25 cellular contexts compared by ENCODE assay signal in the genomic region with DNA sequence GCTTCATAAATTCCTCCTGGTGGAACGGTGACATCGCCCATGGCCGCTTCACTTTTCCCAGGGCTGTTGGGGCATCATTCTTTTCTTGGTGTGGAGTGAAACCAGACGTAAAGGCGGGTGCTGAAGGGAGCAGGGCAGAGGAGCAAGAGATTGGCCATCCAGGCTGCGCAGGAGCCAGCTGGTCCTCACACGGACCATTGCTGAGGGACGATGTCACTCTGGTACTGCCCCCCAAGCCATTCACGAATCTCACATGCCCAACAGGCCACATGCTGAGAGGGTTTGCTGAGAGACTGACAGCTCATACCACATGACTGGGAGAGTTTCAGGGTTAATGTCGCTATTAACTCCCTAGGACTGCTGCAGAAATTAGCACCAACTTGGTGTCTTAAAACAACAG. TPM values are rescaled to one million over a fixed set of nuclear protein-coding genes. Genes with fewer than 3 reads are reported as not detected.
"Had no signal": no experiment of that assay in that cellular context is flagged by ENCODE, and none has a peak within 500 bp of the region (broad histone marks: within the 10 kb centered on the region; RNA-seq: fewer than 3 reads in every experiment).

No MANE protein-coding gene starts in this region.

- H3K36me3 Mint-ChIP-seq: activated CD8-positive, alpha-beta memory T cell treated with anti-CD3 and anti-CD28 coated beads, Interleukin-2, amount 10 ng/mL, durations not matched to agents 7 days and 5 days; activated naive CD4-positive, alpha-beta T cell treated with anti-CD3 and anti-CD28 coated beads, Interleukin-2, amount 10 ng/mL, durations not matched to agents 7 days and 5 days; naive thymus-derived CD8-positive, alpha-beta T cell; neural progenitor cell had no signal

- H3K9ac ChIP-seq: neural progenitor cell had no signal

- DNase-seq: activated CD4-positive, alpha-beta T cell treated with anti-CD3 and anti-CD28 coated beads, Interleukin-2, amount 10 ng/mL, durations not matched to agents 7 days and 5 days; activated CD4-positive, CD25-positive, alpha-beta regulatory T cell treated with anti-CD3 and anti-CD28 coated beads, Interleukin-2, amount 50 U/mL, for 72 hours; activated CD8-positive, alpha-beta memory T cell treated with anti-CD3 and anti-CD28 coated beads, Interleukin-2, amount 10 ng/mL, durations not matched to agents 7 days and 5 days; activated CD8-positive, alpha-beta T cell treated with anti-CD3 and anti-CD28 coated beads for 36 hours; activated effector memory CD4-positive, alpha-beta T cell treated with anti-CD3 and anti-CD28 coated beads, Interleukin-2, amount 50 U/mL, for 16 hours; activated naive CD4-positive, alpha-beta T cell treated with anti-CD3 and anti-CD28 coated beads, Interleukin-2, amount 10 ng/mL, durations not matched to agents 7 days and 5 days; activated T-cell treated with anti-CD3 and anti-CD28 coated beads for 4 hours; amygdala; cerebellar nuclear complex; cortex of kidney; head of caudate nucleus; hypothalamus; lower lobe of right lung; naive thymus-derived CD8-positive, alpha-beta T cell; retina; spleen; stimulated activated CD4-positive, alpha-beta T cell treated with anti-CD3 and anti-CD28 coated beads, Interleukin-4, amount 100 ng/mL, for 1 hour; stimulated activated naive CD4-positive, alpha-beta T cell treated with Interleukin-2 at 50 U/mL for 16 hours; T-helper 2 cell; WERI-Rb-1 had no signal

- H3K4me1 Mint-ChIP-seq: activated CD4-positive, alpha-beta T cell treated with anti-CD3 and anti-CD28 coated beads, Interleukin-2, amount 10 ng/mL, durations not matched to agents 7 days and 5 days; activated CD8-positive, alpha-beta memory T cell treated with anti-CD3 and anti-CD28 coated beads, Interleukin-2, amount 10 ng/mL, durations not matched to agents 7 days and 5 days; activated naive CD4-positive, alpha-beta T cell treated with anti-CD3 and anti-CD28 coated beads, Interleukin-2, amount 10 ng/mL, durations not matched to agents 7 days and 5 days; naive thymus-derived CD8-positive, alpha-beta T cell had no signal

- H3K4me3 Mint-ChIP-seq: activated CD4-positive, alpha-beta T cell treated with anti-CD3 and anti-CD28 coated beads, Interleukin-2, amount 10 ng/mL, durations not matched to agents 7 days and 5 days; activated CD8-positive, alpha-beta memory T cell treated with anti-CD3 and anti-CD28 coated beads, Interleukin-2, amount 10 ng/mL, durations not matched to agents 7 days and 5 days; activated CD8-positive, alpha-beta T cell treated with anti-CD3 and anti-CD28 coated beads for 36 hours; activated naive CD4-positive, alpha-beta T cell treated with anti-CD3 and anti-CD28 coated beads, Interleukin-2, amount 10 ng/mL, durations not matched to agents 7 days and 5 days; naive thymus-derived CD8-positive, alpha-beta T cell; neural progenitor cell had no signal

- H3K27ac Mint-ChIP-seq: activated CD4-positive, alpha-beta T cell treated with anti-CD3 and anti-CD28 coated beads, Interleukin-2, amount 10 ng/mL, durations not matched to agents 7 days and 5 days; activated CD8-positive, alpha-beta memory T cell treated with anti-CD3 and anti-CD28 coated beads, Interleukin-2, amount 10 ng/mL, durations not matched to agents 7 days and 5 days; activated CD8-positive, alpha-beta T cell treated with anti-CD3 and anti-CD28 coated beads for 36 hours; activated naive CD4-positive, alpha-beta T cell treated with anti-CD3 and anti-CD28 coated beads, Interleukin-2, amount 10 ng/mL, durations not matched to agents 7 days and 5 days; naive thymus-derived CD8-positive, alpha-beta T cell; neural progenitor cell; progenitor cell of endocrine pancreas had no signal

- H3K27me3 ChIP-seq: neural progenitor cell had no signal

- H3K9me3 ChIP-seq: gastroesophageal sphincter, lower lobe of right lung, spleen had no signal

- H3K4me1 ChIP-seq: gastroesophageal sphincter, lower lobe of right lung, neural progenitor cell, spleen had no signal

- H3K9me3 Mint-ChIP-seq: activated CD4-positive, alpha-beta T cell treated with anti-CD3 and anti-CD28 coated beads, Interleukin-2, amount 10 ng/mL, durations not matched to agents 7 days and 5 days; activated CD8-positive, alpha-beta T cell treated with anti-CD3 and anti-CD28 coated beads for 36 hours; activated naive CD4-positive, alpha-beta T cell treated with anti-CD3 and anti-CD28 coated beads, Interleukin-2, amount 10 ng/mL, durations not matched to agents 7 days and 5 days; naive thymus-derived CD8-positive, alpha-beta T cell; neural progenitor cell had no signal

- H3K27ac ChIP-seq: epithelial cell of prostate, gastroesophageal sphincter, lower lobe of right lung, neural progenitor cell, spleen, WERI-Rb-1 had no signal

- H3K4me3 ChIP-seq: gastroesophageal sphincter, lower lobe of right lung, neural progenitor cell, spleen had no signal

- H3K36me3 ChIP-seq: gastroesophageal sphincter, lower lobe of right lung, neural progenitor cell, spleen, WERI-Rb-1 had no signal

- ATAC-seq: activated CD8-positive, alpha-beta memory T cell treated with anti-CD3 and anti-CD28 coated beads, Interleukin-2, amount 10 ng/mL, durations not matched to agents 7 days and 5 days; activated CD8-positive, alpha-beta T cell treated with anti-CD3 and anti-CD28 coated beads for 36 hours; gastroesophageal sphincter; left lobe of liver; lower lobe of right lung; naive thymus-derived CD8-positive, alpha-beta T cell had no signal

RNA-seq across cellular contexts. Expression of gene PKP1, which starts 10.5 kb away (rescaled TPM):
- total RNA-seq: activated CD4-positive, alpha-beta T cell treated with anti-CD3 and anti-CD28 coated beads, Interleukin-2, amount 10 ng/mL, durations not matched to agents 7 days and 5 days; activated CD8-positive, alpha-beta memory T cell treated with anti-CD3 and anti-CD28 coated beads, Interleukin-2, amount 10 ng/mL, durations not matched to agents 7 days and 5 days; activated CD8-positive, alpha-beta T cell treated with anti-CD3 and anti-CD28 coated beads for 36 hours; naive thymus-derived CD8-positive, alpha-beta T cell; progenitor cell of endocrine pancreas; spleen had no signal
- polyA plus RNA-seq: naive thymus-derived CD8-positive, alpha-beta T cell had no signal
